ENCODE assay signal across 22 cellular contexts in the genomic region with DNA sequence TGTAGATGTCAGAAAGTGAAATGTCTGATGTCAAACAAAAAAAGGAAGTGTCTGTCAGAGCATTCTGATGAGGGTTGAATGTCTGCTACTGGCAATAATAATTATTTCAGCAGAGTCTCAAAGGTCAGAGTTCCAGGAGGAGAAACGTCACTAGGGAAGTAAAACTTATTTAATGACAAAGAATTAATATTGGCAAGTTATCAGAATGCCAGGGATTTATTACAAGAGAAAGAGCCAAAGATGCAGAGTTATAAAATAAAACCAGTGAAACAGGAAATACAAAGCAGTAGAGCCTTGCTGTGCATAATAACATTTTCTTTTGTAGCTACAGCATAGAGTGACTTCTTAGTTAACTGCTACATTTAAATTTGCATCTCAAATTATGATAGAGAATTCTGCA.
"Had no signal": no experiment of that assay in that cellular context is flagged by ENCODE, and none has a peak within 500 bp of the region (broad histone marks: within the 10 kb centered on the region; RNA-seq: fewer than 3 reads in every experiment).

No MANE protein-coding gene starts in this region.

- H3K27me3 ChIP-seq: colonic mucosa, esophagus squamous epithelium, gastrocnemius medialis, heart right ventricle, left lung had no signal

- H3K27ac ChIP-seq: colonic mucosa, epithelial cell of prostate, esophagus squamous epithelium, gastrocnemius medialis, heart right ventricle, left lung, lower lobe of right lung had no signal

- H3K4me3 Mint-ChIP-seq: dendritic cell treated with granulocyte-macrophage colony-stimulating factor and Interleukin-4, amounts not matched to agents 40 ng/mL and 50 ng/mL, for 4 days; effector memory CD8-positive, alpha-beta T cell; endodermal cell had no signal

- H3K4me1 ChIP-seq: colonic mucosa, esophagus squamous epithelium, gastrocnemius medialis, heart right ventricle, left lung, lower lobe of right lung had no signal

- H3K36me3 ChIP-seq: colonic mucosa, esophagus squamous epithelium, gastrocnemius medialis, heart right ventricle, left lung, lower lobe of right lung had no signal

- H3K27ac Mint-ChIP-seq: dendritic cell treated with granulocyte-macrophage colony-stimulating factor and Interleukin-4, amounts not matched to agents 40 ng/mL and 50 ng/mL, for 4 days; effector memory CD8-positive, alpha-beta T cell; endodermal cell had no signal

- H3K4me3 ChIP-seq: colonic mucosa, esophagus squamous epithelium, gastrocnemius medialis, heart right ventricle, left lung, lower lobe of right lung had no signal

- DNase-seq: colonic mucosa; cortex of kidney; effector CD8-positive, alpha-beta T cell; effector memory CD8-positive, alpha-beta T cell; endodermal cell; erythroblast; esophagus squamous epithelium; foreskin fibroblast; foreskin melanocyte; gastrocnemius medialis; glutamatergic neuron; head of caudate nucleus; heart right ventricle; hippocampal formation; left cardiac atrium; left lung; left ventricle myocardium superior; lower lobe of right lung; mesendoderm; midbrain had no signal

- H3K9me3 ChIP-seq: colonic mucosa, esophagus squamous epithelium, gastrocnemius medialis, lower lobe of right lung had no signal

- H3K4me1 Mint-ChIP-seq: endodermal cell had no signal

- H3K27me3 Mint-ChIP-seq: dendritic cell treated with granulocyte-macrophage colony-stimulating factor and Interleukin-4, amounts not matched to agents 40 ng/mL and 50 ng/mL, for 4 days; effector memory CD8-positive, alpha-beta T cell had no signal
